9 cellular contexts compared by ENCODE assay signal in genomic region chr2:230758566-230759480, GRCh38. TPM values are rescaled to one million over a fixed set of nuclear protein-coding genes. Genes with fewer than 3 reads are reported as not detected.
DNase-seq lines count a peak whose midpoint lies in the region; ATAC-seq, FAIRE-seq and TF ChIP-seq lines count a peak whose summit lies in the region.
"Had no signal": no experiment of that assay in that cellular context is flagged by ENCODE, and none has a peak within 500 bp of the region (broad histone marks: within the 10 kb centered on the region; RNA-seq: fewer than 3 reads in every experiment).

No MANE protein-coding gene starts in this region.

- no peak overlapping the region for H3K9ac ChIP-seq in skeletal muscle tissue (ENCODE audit: low read depth in 1 of 3, low read length in 3 of 3)

- DNase-seq in GM12891 (ENCODE audit: insufficient read length, low spot score), result no peak
- peak; percentile 47 for DNase-seq in SIG-M5 (lab: John Stamatoyannopoulos, UW)
- no peak for DNase-seq in epithelial cell of prostate (ENCODE audit: low read depth, low spot score)
- DNase-seq in activated CD4-positive, CD25-positive, alpha-beta regulatory T cell treated with anti-CD3 and anti-CD28 coated beads, Interleukin-2, amount 50 U/mL, for 72 hours, result no peak
- DNase-seq in NCI-H2171 treated with DMSO at 0.1 percent for 48 hours (lab: John Stamatoyannopoulos, UW), result no peak

- H3K27ac ChIP-seq in epithelial cell of prostate (peak overlapping the region; percentile 13), skeletal muscle tissue (ENCODE audit: low read depth, low read length) (peak overlapping the region; percentile 75)

- H3K27me3 ChIP-seq in skeletal muscle tissue (ENCODE audit: control insufficient read depth in 3 of 3, insufficient read depth in 3 of 3, low read length in 3 of 3), result no peaks in the 10 kb centered on the region

- ATAC-seq in HG02938 (IDR thresholded peaks at IDR 0.05; ENCODE audit: unreplicated experiment) (no peak), GM21447 (IDR thresholded peaks at IDR 0.05; ENCODE audit: unreplicated experiment) (no peak)
- ATAC-seq: Panc1 had no signal

- no peaks in the 10 kb centered on the region for H3K9me3 ChIP-seq in skeletal muscle tissue (ENCODE audit: control insufficient read depth in 3 of 3, low read length in 3 of 3)

- peaks cover 17 to 37% (median 33%) of the 10 kb centered on the region in 3 donors for H3K4me1 ChIP-seq in skeletal muscle tissue (ENCODE audit: control insufficient read depth in 3 of 3, insufficient read depth in 3 of 3, low read length in 3 of 3)

- peak; percentile 40 for FAIRE-seq in GM12891 (lab: Jason Lieb, UNC)

- TF ChIP-seq POLR2A in GM12891 (IDR thresholded peaks at IDR 0.05; ENCODE audit: low read depth, low read length), result no peak

- peaks cover 6 to 23% (median 21%) of the 10 kb centered on the region in 3 donors for H3K36me3 ChIP-seq in skeletal muscle tissue (ENCODE audit: control insufficient read depth in 3 of 3, insufficient read depth in 3 of 3, low read length in 3 of 3)

- H3K4me3 ChIP-seq in skeletal muscle tissue (ENCODE audit: low read length in 3 of 3), result no peak overlapping the region

TF ChIP-seq in GM12891, 5 proteins besides CTCF, POLR2A, EP300 and RAD21:
- TF ChIP-seq POU2F2 (IDR thresholded peaks at IDR 0.05; ENCODE audit: low read depth, low read length) (no peak), SPI1 (IDR thresholded peaks at IDR 0.05; ENCODE audit: low read depth, low read length) (no peak), TAF1 (IDR thresholded peaks at IDR 0.05; ENCODE audit: low read depth, low read length) (no peak), PAX5 (IDR thresholded peaks at IDR 0.05; ENCODE audit: insufficient read depth, low read length, severe bottlenecking) (no peak), POLR2AphosphoS5 (IDR thresholded peaks at IDR 0.05; ENCODE audit: low read depth, low read length) (no peak)

RNA-seq across cellular contexts. Expression of gene CAB39, which starts 46.2 kb away (rescaled TPM):
- 40.5 TPM for polyA plus RNA-seq in GM12891 (2012; ENCODE audit: low read depth, missing spikeins)
- total RNA-seq in skeletal muscle tissue, result 60.5 TPM
